19 cellular contexts compared by ENCODE assay signal in genomic region chr2:15983496-15983895, GRCh38. TPM values are rescaled to one million over a fixed set of nuclear protein-coding genes. Genes with fewer than 3 reads are reported as not detected.
"Had no signal": no experiment of that assay in that cellular context is flagged by ENCODE, and none has a peak within 500 bp of the region (broad histone marks: within the 10 kb centered on the region; RNA-seq: fewer than 3 reads in every experiment).

No MANE protein-coding gene starts in this region.

- H3K36me3 Mint-ChIP-seq: activated CD4-positive, alpha-beta memory T cell treated with anti-CD3 and anti-CD28 coated beads for 36 hours; activated naive CD8-positive, alpha-beta T cell treated with anti-CD3 and anti-CD28 coated beads, Interleukin-2, amount 10 ng/mL, durations not matched to agents 7 days and 5 days; natural killer cell; stimulated activated memory B cell treated with anti-CD40 and anti-IgM and Interleukin-4, amounts not matched to agents 10 μg/mL and 1 μg/mL and 100 μg/mL, for 72 hours; WTC11 had no signal

- H3K27ac Mint-ChIP-seq: activated CD4-positive, alpha-beta memory T cell treated with anti-CD3 and anti-CD28 coated beads for 36 hours; activated naive CD8-positive, alpha-beta T cell treated with anti-CD3 and anti-CD28 coated beads, Interleukin-2, amount 10 ng/mL, durations not matched to agents 7 days and 5 days; activated T-helper 2 cell treated with anti-CD3 and anti-CD28 coated beads, Interferon-gamma antibody, Interleukin-2, Interleukin-4, amounts not matched to agents 10 μg/mL and 5 μg/mL and 100 μg/mL, durations not matched to agents 14 hours and 24 hours and 36 hours; natural killer cell; stimulated activated memory B cell treated with anti-CD40 and anti-IgM and Interleukin-4, amounts not matched to agents 10 μg/mL and 1 μg/mL and 100 μg/mL, for 72 hours; T-helper 2 cell treated with Interferon-gamma antibody and Interleukin-4, amounts not matched to agents 5 μg/mL and 100 μg/mL, for 36 hours had no signal

- ATAC-seq: natural killer cell had no signal

- H3K4me3 ChIP-seq: esophagus squamous epithelium, smooth muscle cell, tibial artery had no signal

- H3K4me2 ChIP-seq: smooth muscle cell had no signal

- H3K4me1 Mint-ChIP-seq: natural killer cell; stimulated activated memory B cell treated with anti-CD40 and anti-IgM and Interleukin-4, amounts not matched to agents 10 μg/mL and 1 μg/mL and 100 μg/mL, for 72 hours had no signal

- H3K4me3 Mint-ChIP-seq: activated CD4-positive, alpha-beta memory T cell treated with anti-CD3 and anti-CD28 coated beads for 36 hours; activated naive CD8-positive, alpha-beta T cell treated with anti-CD3 and anti-CD28 coated beads, Interleukin-2, amount 10 ng/mL, durations not matched to agents 7 days and 5 days; natural killer cell; stimulated activated memory B cell treated with anti-CD40 and anti-IgM and Interleukin-4, amounts not matched to agents 10 μg/mL and 1 μg/mL and 100 μg/mL, for 72 hours; T-helper 2 cell treated with Interferon-gamma antibody and Interleukin-4, amounts not matched to agents 5 μg/mL and 100 μg/mL, for 36 hours; WTC11 had no signal

- H3K9me3 Mint-ChIP-seq: activated CD4-positive, alpha-beta memory T cell treated with anti-CD3 and anti-CD28 coated beads for 36 hours; activated naive CD8-positive, alpha-beta T cell treated with anti-CD3 and anti-CD28 coated beads, Interleukin-2, amount 10 ng/mL, durations not matched to agents 7 days and 5 days; activated T-helper 2 cell treated with anti-CD3 and anti-CD28 coated beads, Interferon-gamma antibody, Interleukin-2, Interleukin-4, amounts not matched to agents 10 μg/mL and 5 μg/mL and 100 μg/mL, durations not matched to agents 14 hours and 24 hours and 36 hours; natural killer cell; stimulated activated memory B cell treated with anti-CD40 and anti-IgM and Interleukin-4, amounts not matched to agents 10 μg/mL and 1 μg/mL and 100 μg/mL, for 72 hours; T-helper 2 cell treated with Interferon-gamma antibody and Interleukin-4, amounts not matched to agents 5 μg/mL and 100 μg/mL, for 36 hours had no signal

- H3K9me3 ChIP-seq: esophagus squamous epithelium, tibial artery had no signal

- H3K4me1 ChIP-seq: tibial artery had no signal

- H3K27ac ChIP-seq: brain microvascular endothelial cell, esophagus squamous epithelium, tibial artery had no signal

- DNase-seq: activated CD4-positive, alpha-beta memory T cell treated with anti-CD3 and anti-CD28 coated beads for 36 hours; activated CD4-positive, alpha-beta T cell treated with anti-CD3 and anti-CD28 coated beads for 4 hours; activated naive CD4-positive, alpha-beta T cell treated with Interleukin-2 at 50 U/mL for 16 hours; activated naive CD8-positive, alpha-beta T cell treated with anti-CD3 and anti-CD28 coated beads, Interleukin-2, amount 10 ng/mL, durations not matched to agents 7 days and 5 days; activated T-cell treated with anti-CD3 and anti-CD28 coated beads, Interleukin-2, amount 50 U/mL, for 1 hour; brain microvascular endothelial cell; effector memory CD4-positive, alpha-beta T cell; esophagus squamous epithelium; left cardiac atrium; mesenchymal stem cell; natural killer cell; stimulated activated CD4-positive, alpha-beta T cell treated with anti-CD3 and anti-CD28 coated beads, Interleukin-4, amount 100 ng/mL, for 4 hours; tibial artery had no signal

- H3K27me3 ChIP-seq: brain microvascular endothelial cell, esophagus squamous epithelium had no signal

- H3K27me3 Mint-ChIP-seq: activated CD4-positive, alpha-beta memory T cell treated with anti-CD3 and anti-CD28 coated beads for 36 hours; activated naive CD8-positive, alpha-beta T cell treated with anti-CD3 and anti-CD28 coated beads, Interleukin-2, amount 10 ng/mL, durations not matched to agents 7 days and 5 days; stimulated activated memory B cell treated with anti-CD40 and anti-IgM and Interleukin-4, amounts not matched to agents 10 μg/mL and 1 μg/mL and 100 μg/mL, for 72 hours had no signal

- FAIRE-seq: TTC549 had no signal

- H3K36me3 ChIP-seq: brain microvascular endothelial cell, esophagus squamous epithelium, tibial artery had no signal

RNA-seq across cellular contexts. Expression of gene MYCN, which starts 43.1 kb away (rescaled TPM):
- total RNA-seq: activated naive CD8-positive, alpha-beta T cell treated with anti-CD3 and anti-CD28 coated beads, Interleukin-2, amount 10 ng/mL, durations not matched to agents 7 days and 5 days; activated T-helper 2 cell treated with anti-CD3 and anti-CD28 coated beads, Interferon-gamma antibody, Interleukin-2, Interleukin-4, amounts not matched to agents 10 μg/mL and 5 μg/mL and 100 μg/mL, durations not matched to agents 14 hours and 24 hours and 36 hours had no signal
